Comparison of ENCODE assay signal across 26 cellular contexts in genomic region chr16:12508054-12508453, GRCh38.
"Had no signal": no experiment of that assay in that cellular context is flagged by ENCODE, and none has a peak within 500 bp of the region (broad histone marks: within the 10 kb centered on the region; RNA-seq: fewer than 3 reads in every experiment).

No MANE protein-coding gene starts in this region.

- H3K4me1 ChIP-seq: left lung, testis, transverse colon, upper lobe of right lung had no signal

- H3K4me3 ChIP-seq: left lung, lung, mucosa of descending colon, ovary, right atrium auricular region, testis, thyroid gland, transverse colon, upper lobe of right lung had no signal

- FAIRE-seq: kidney, small intestine, urothelium cell line had no signal

- H3K36me3 ChIP-seq: left lung, ovary, right atrium auricular region, thyroid gland, transverse colon, upper lobe of right lung had no signal

- DNase-seq: hippocampal formation; kidney; left colon; left lung; midbrain; mucosa of descending colon; naive thymus-derived CD4-positive, alpha-beta T cell; ovary; small intestine; stimulated activated CD4-positive, alpha-beta T cell treated with anti-CD3 and anti-CD28 coated beads, Interleukin-1b, Interleukin-23, amount 100 ng/mL, for 48 hours; stimulated activated CD4-positive, alpha-beta T cell treated with anti-CD3 and anti-CD28 coated beads, Interleukin-2, amount 100 ng/mL, for 48 hours; stimulated activated CD4-positive, alpha-beta T cell treated with anti-CD3 and anti-CD28 coated beads, Interleukin-4, amount 100 ng/mL, for 4 hours; stimulated activated CD8-positive, alpha-beta memory T cell treated with anti-CD3 and anti-CD28 coated beads, Interleukin-4, amount 100 ng/mL, for 48 hours; stimulated activated naive CD4-positive, alpha-beta T cell treated with Interleukin-2 at 50 U/mL for 16 hours; stimulated activated naive CD8-positive, alpha-beta T cell treated with anti-CD3 and anti-CD28 coated beads, Interleukin-15, amount 100 ng/mL, for 72 hours; testis; transverse colon had no signal

- H3K27ac ChIP-seq: left lung, ovary, right atrium auricular region, testis, thyroid gland, transverse colon, upper lobe of right lung had no signal

- H3K36me3 Mint-ChIP-seq: natural killer cell treated with Interleukin-12 subunit alpha and Interleukin-12 subunit beta and Interleukin-15 and Interleukin-18, amount 100 ng/mL, for 72 hours; stimulated activated memory B cell treated with anti-CD40 and anti-IgM and Interleukin-4, amounts not matched to agents 10 μg/mL and 1 μg/mL and 100 μg/mL, for 72 hours had no signal

- H3K27me3 ChIP-seq: left lung, ovary, right atrium auricular region, testis, thyroid gland, transverse colon, upper lobe of right lung had no signal

- H3K4me3 Mint-ChIP-seq: naive thymus-derived CD4-positive, alpha-beta T cell; natural killer cell treated with Interleukin-12 subunit alpha and Interleukin-12 subunit beta and Interleukin-15 and Interleukin-18, amount 100 ng/mL, for 72 hours; stimulated activated memory B cell treated with anti-CD40 and anti-IgM and Interleukin-4, amounts not matched to agents 10 μg/mL and 1 μg/mL and 100 μg/mL, for 72 hours; stimulated activated naive CD8-positive, alpha-beta T cell treated with anti-CD3 and anti-CD28 coated beads, Interleukin-15, amount 100 ng/mL, for 72 hours had no signal

- H3K9me3 ChIP-seq: left lung, mucosa of descending colon, ovary, right atrium auricular region, testis, thyroid gland, transverse colon, upper lobe of right lung had no signal

- H3K9me3 Mint-ChIP-seq: naive thymus-derived CD4-positive, alpha-beta T cell; natural killer cell treated with Interleukin-12 subunit alpha and Interleukin-12 subunit beta and Interleukin-15 and Interleukin-18, amount 100 ng/mL, for 72 hours; stimulated activated memory B cell treated with anti-CD40 and anti-IgM and Interleukin-4, amounts not matched to agents 10 μg/mL and 1 μg/mL and 100 μg/mL, for 72 hours; stimulated activated naive CD8-positive, alpha-beta T cell treated with anti-CD3 and anti-CD28 coated beads, Interleukin-15, amount 100 ng/mL, for 72 hours had no signal

- H3K27me3 Mint-ChIP-seq: naive thymus-derived CD4-positive, alpha-beta T cell; natural killer cell treated with Interleukin-12 subunit alpha and Interleukin-12 subunit beta and Interleukin-15 and Interleukin-18, amount 100 ng/mL, for 72 hours; progenitor cell of endocrine pancreas; stimulated activated memory B cell treated with anti-CD40 and anti-IgM and Interleukin-4, amounts not matched to agents 10 μg/mL and 1 μg/mL and 100 μg/mL, for 72 hours; stimulated activated naive CD8-positive, alpha-beta T cell treated with anti-CD3 and anti-CD28 coated beads, Interleukin-15, amount 100 ng/mL, for 72 hours had no signal

- H3K27ac Mint-ChIP-seq: naive thymus-derived CD4-positive, alpha-beta T cell; natural killer cell treated with Interleukin-12 subunit alpha and Interleukin-12 subunit beta and Interleukin-15 and Interleukin-18, amount 100 ng/mL, for 72 hours; progenitor cell of endocrine pancreas; stimulated activated memory B cell treated with anti-CD40 and anti-IgM and Interleukin-4, amounts not matched to agents 10 μg/mL and 1 μg/mL and 100 μg/mL, for 72 hours had no signal

- ATAC-seq: left colon; left lung; mucosa of descending colon; naive thymus-derived CD4-positive, alpha-beta T cell; natural killer cell treated with Interleukin-12 subunit alpha and Interleukin-12 subunit beta and Interleukin-15 and Interleukin-18, amount 100 ng/mL, for 72 hours; sciatic nerve; stimulated activated memory B cell treated with anti-CD40 and anti-IgM and Interleukin-4, amounts not matched to agents 10 μg/mL and 1 μg/mL and 100 μg/mL, for 72 hours; stimulated activated naive CD8-positive, alpha-beta T cell treated with anti-CD3 and anti-CD28 coated beads, Interleukin-15, amount 100 ng/mL, for 72 hours; upper lobe of right lung had no signal
